ENCODE assay signal across 10 cellular contexts in genomic region chr12:13195244-13195643, GRCh38. TPM values are rescaled to one million over a fixed set of nuclear protein-coding genes. Genes with fewer than 3 reads are reported as not detected.
A peak's percentile ranks its signal among the peaks of the same experiment; 100 is the strongest.
DNase-seq lines count a peak whose midpoint lies in the region; ATAC-seq and TF ChIP-seq lines count a peak whose summit lies in the region.
"Had no signal": no experiment of that assay in that cellular context is flagged by ENCODE, and none has a peak within 500 bp of the region (broad histone marks: within the 10 kb centered on the region; RNA-seq: fewer than 3 reads in every experiment).

No MANE protein-coding gene starts in this region.

- WGBS in right cardiac atrium = 71% methylated on average over 4 of the region's 4 CpGs

- DNase-seq in right cardiac atrium (no peak), cardiac septum (ENCODE audit: low spot score) (no peak), vagina (ENCODE audit: extremely low spot score in 2 of 2) (no peak), WERI-Rb-1 (no peak), AG08395 (ENCODE audit: low spot score) (no peak), Karpas-422 (no peak)
- DNase-seq: NCI-H146 had no signal

- H3K4me1 ChIP-seq in right cardiac atrium (ENCODE audit: control insufficient read depth, insufficient read depth, low read length) = peaks cover 12% of the 10 kb centered on the region
- H3K4me1 ChIP-seq in mucosa of rectum (ENCODE audit: control insufficient read depth in 2 of 2, insufficient read depth in 2 of 2, low read length in 2 of 2) = peaks cover 23 to 43% of the 10 kb centered on the region in 2 donors
- peaks cover 52% of the 10 kb centered on the region for H3K4me1 ChIP-seq in vagina
- no peaks in the 10 kb centered on the region for H3K4me1 ChIP-seq in Karpas-422 (ENCODE audit: low read length)

- H3K9ac ChIP-seq in mucosa of rectum (ENCODE audit: low read depth in 1 of 2, low read length in 2 of 2) = peak overlapping the region in 1 of 2 donors; percentile 7
- H3K9ac ChIP-seq in Karpas-422 (ENCODE audit: low read length) = no peak overlapping the region

- no peaks in the 10 kb centered on the region for H3K36me3 ChIP-seq in mucosa of rectum (ENCODE audit: control insufficient read depth in 2 of 2, insufficient read depth in 2 of 2, low read length in 2 of 2)
- H3K36me3 ChIP-seq in vagina = no peaks in the 10 kb centered on the region
- no peaks in the 10 kb centered on the region for H3K36me3 ChIP-seq in WERI-Rb-1
- no peaks in the 10 kb centered on the region for H3K36me3 ChIP-seq in Karpas-422 (ENCODE audit: insufficient read depth, low read length)

- H3K27me3 ChIP-seq in right cardiac atrium (ENCODE audit: control insufficient read depth, insufficient read depth) (no peaks in the 10 kb centered on the region), mucosa of rectum (ENCODE audit: control insufficient read depth in 2 of 2, insufficient read depth in 2 of 2, low read length in 2 of 2) (peaks cover 3 to 9% of the 10 kb centered on the region in 2 donors), vagina (no peaks in the 10 kb centered on the region), WERI-Rb-1 (ENCODE audit: insufficient read depth, low read depth, severe bottlenecking) (no peaks in the 10 kb centered on the region), Karpas-422 (ENCODE audit: low read length) (no peaks in the 10 kb centered on the region)

- no peak overlapping the region for H2AFZ ChIP-seq in Karpas-422 (ENCODE audit: low read length)

- no peaks in the 10 kb centered on the region for H3K79me2 ChIP-seq in Karpas-422 (ENCODE audit: low read length)

- no peaks in the 10 kb centered on the region for H4K20me1 ChIP-seq in Karpas-422 (ENCODE audit: insufficient read depth, low read depth, low read length)

- no peak for ATAC-seq in right cardiac atrium
- ATAC-seq: stimulated activated memory B cell treated with anti-CD40 and anti-IgM and Interleukin-4, amounts not matched to agents 10 μg/mL and 1 μg/mL and 100 μg/mL, for 72 hours had no signal

- H3K4me3 ChIP-seq in right cardiac atrium (ENCODE audit: low read length) = no peak overlapping the region
- no peak overlapping the region for H3K4me3 ChIP-seq in mucosa of rectum (ENCODE audit: low read length in 2 of 2)
- no peak overlapping the region for H3K4me3 ChIP-seq in vagina
- H3K4me3 ChIP-seq in WERI-Rb-1 (ENCODE audit: low read depth, low read length) = no peak overlapping the region
- no peak overlapping the region for H3K4me3 ChIP-seq in Karpas-422 (ENCODE audit: low read length)

- H3K9me3 ChIP-seq in right cardiac atrium (ENCODE audit: control insufficient read depth, low read length) (no peaks in the 10 kb centered on the region), mucosa of rectum (ENCODE audit: control insufficient read depth in 2 of 2, low read length in 2 of 2) (no peaks in the 10 kb centered on the region), vagina (no peaks in the 10 kb centered on the region), WERI-Rb-1 (ENCODE audit: severe bottlenecking) (no peaks in the 10 kb centered on the region), Karpas-422 (ENCODE audit: low read length) (no peaks in the 10 kb centered on the region)

- no peaks in the 10 kb centered on the region for H3K9me2 ChIP-seq in Karpas-422 (replicated peaks; ENCODE audit: insufficient read depth, low read length)

- H3K4me2 ChIP-seq in Karpas-422 (ENCODE audit: low read depth, low read length, poor library complexity, severe bottlenecking) = no peak overlapping the region

- intact Hi-C loops in right cardiac atrium (cut with DNase I) = loop anchor here in 2 of 4 donors (5.0 kb wide), 3 partner anchors 43 to 93 kb away; partner anchors contain the start of gene GSG1 (in 1 of the 2)
- intact Hi-C loops in cardiac septum (cut with DNase I) = no loop called here
- intact Hi-C loops in vagina (cut with DNase I) = loop anchor here (5.0 kb wide), 1 partner anchor 48 kb away; no protein-coding TSS in a partner anchor

- TF ChIP-seq CTCF in vagina (IDR thresholded peaks at IDR 0.05) = no peak
- no peak for TF ChIP-seq CTCF in WERI-Rb-1 (IDR thresholded peaks at IDR 0.05; ENCODE audit: low read depth, low read length)

- no peak for TF ChIP-seq POLR2A in vagina (IDR thresholded peaks at IDR 0.05)

- peak overlapping the region; percentile 99 for H3K27ac ChIP-seq in right cardiac atrium (ENCODE audit: low read length)
- peak overlapping the region; percentile 82 for H3K27ac ChIP-seq in cingulate gyrus (ENCODE audit: low read depth, low read length)
- H3K27ac ChIP-seq in mucosa of rectum (ENCODE audit: low read depth in 2 of 2, low read length in 2 of 2) = peak overlapping the region; percentile 78 to 89
- H3K27ac ChIP-seq in vagina = peak overlapping the region; percentile 89
- no peak overlapping the region for H3K27ac ChIP-seq in WERI-Rb-1
- no peak overlapping the region for H3K27ac ChIP-seq in Karpas-422 (ENCODE audit: low read length)

RNA-seq across cellular contexts. Expression of gene EMP1, which starts 1.3 kb away (rescaled TPM):
- total RNA-seq in right cardiac atrium (100 to 1,000 TPM; 134 to 401 (median 261) TPM), cardiac septum (118 TPM), vagina (675 TPM)
- 33.8 TPM for polyA plus RNA-seq in right cardiac atrium
- not detected in 2 replicates for total RNA-seq in Karpas-422 (2014; rRNA removed; shearing (Covaris generic); ENCODE audit: low replicate concordance)

Comparison
In these comparisons a context has a peak if more than half of its experiments do, and no peak if none do; other contexts are left out.
1. H3K27ac ChIP-seq: peak in right cardiac atrium (single experiment), cingulate gyrus (single experiment), mucosa of rectum (2 of 2) and vagina (single experiment); none in WERI-Rb-1 (single experiment) and Karpas-422 (single experiment).
2. RNA of gene EMP1, which starts 1.3 kb away (total RNA-seq): 675 TPM in vagina (single experiment), 134 to 401 TPM in right cardiac atrium and 118 TPM in cardiac septum (single experiment); not detected in Karpas-422; every median in the first group is over 100 times any median in the second.